ENCODE assay signal across 8 cellular contexts in genomic region chr20:20664795-20665194, GRCh38. TPM values are rescaled to one million over a fixed set of nuclear protein-coding genes. Genes with fewer than 3 reads are reported as not detected.
DNase-seq lines count a peak whose midpoint lies in the region; ATAC-seq and TF ChIP-seq lines count a peak whose summit lies in the region.

No MANE protein-coding gene starts in this region.

- H3K9me3 Mint-ChIP-seq in CD4-positive, alpha-beta memory T cell = no peaks in the 10 kb centered on the region

- H3K27ac ChIP-seq in CD4-positive, alpha-beta memory T cell (ENCODE audit: low read depth, low read length) = no peak overlapping the region
- H3K27ac ChIP-seq in Peyer's patch (no peak overlapping the region), neural cell (ENCODE audit: low read length) (no peak overlapping the region)

- peaks cover 8% of the 10 kb centered on the region for H3K4me1 ChIP-seq in CD4-positive, alpha-beta memory T cell (ENCODE audit: insufficient read depth, low read length)
- H3K4me1 ChIP-seq in Peyer's patch = no peaks in the 10 kb centered on the region

- no peak overlapping the region for H3K9ac ChIP-seq in neural cell (ENCODE audit: low read length)

- H3K79me2 ChIP-seq in neural cell (replicated peaks; ENCODE audit: insufficient read depth, low read length) = no peaks in the 10 kb centered on the region

- no peaks in the 10 kb centered on the region for H3F3A ChIP-seq in neural cell (ENCODE audit: insufficient read depth, low read length, poor library complexity, severe bottlenecking)

- TF ChIP-seq EP300 in neural cell (conservative IDR thresholded peaks at IDR 0.05; ENCODE audit: poor library complexity, severe bottlenecking) = no peak

- peak; percentile 52 for ATAC-seq in GM19351 (IDR thresholded peaks at IDR 0.05; ENCODE audit: unreplicated experiment)
- ATAC-seq in esophagus mucosa = peak; percentile 59

- no peaks in the 10 kb centered on the region for H4K20me1 ChIP-seq in neural cell (ENCODE audit: insufficient read depth)

- H3K36me3 ChIP-seq in CD4-positive, alpha-beta memory T cell (ENCODE audit: insufficient read depth, low read length) = no peaks in the 10 kb centered on the region
- H3K36me3 ChIP-seq in Peyer's patch (no peaks in the 10 kb centered on the region), neural cell (ENCODE audit: insufficient read depth, low read length) (no peaks in the 10 kb centered on the region)

- POLR2A ChIA-PET in CD4-positive, alpha-beta memory T cell (lab: Charles Lee; ENCODE audit: partially characterized antibody) = no interaction called here

- H3K4me3 Mint-ChIP-seq in CD4-positive, alpha-beta memory T cell = no peak overlapping the region

- no peak overlapping the region for H2AFZ ChIP-seq in neural cell (ENCODE audit: low read depth, low read length)

- peak; percentile 75 for TF ChIP-seq RAD21 in neural cell (conservative IDR thresholded peaks at IDR 0.05)

- no peaks in the 10 kb centered on the region for H3K27me3 ChIP-seq in CD4-positive, alpha-beta memory T cell (ENCODE audit: insufficient read depth, low read length)
- no peaks in the 10 kb centered on the region for H3K27me3 ChIP-seq in Peyer's patch
- H3K27me3 ChIP-seq in neural cell (ENCODE audit: insufficient read depth, low read depth, low read length) = no peaks in the 10 kb centered on the region

- peak in 4 of 5 donors; percentile 7 to 13 (median 9) for DNase-seq in CD4-positive, alpha-beta memory T cell
- peak; percentile 83 for DNase-seq in KBM-7
- DNase-seq in Peyer's patch = no peak
- no peak for DNase-seq in activated T-cell treated with anti-CD3 and anti-CD28 coated beads, Interleukin-2, amount 50 U/mL, for 48 hours
- no peak for DNase-seq in activated CD4-positive, alpha-beta T cell treated with anti-CD3 and anti-CD28 coated beads, Interleukin-2, amount 50 U/mL, for 1 hour

- H3K36me3 Mint-ChIP-seq in CD4-positive, alpha-beta memory T cell = peaks cover 2 to 5% of the 10 kb centered on the region in 2 donors

- H3K4me3 ChIP-seq in CD4-positive, alpha-beta memory T cell (ENCODE audit: low read length in 2 of 2) = no peak overlapping the region
- H3K4me3 ChIP-seq in Peyer's patch = no peak overlapping the region
- H3K4me3 ChIP-seq in neural cell (ENCODE audit: low read length) = no peak overlapping the region

- intact Hi-C loops in CD4-positive, alpha-beta memory T cell (cut with micrococcal nuclease) = loop anchor here (1.0 kb wide), 1 partner anchor 161 kb away; no protein-coding TSS in a partner anchor

- no peaks in the 10 kb centered on the region for H3K27me3 Mint-ChIP-seq in CD4-positive, alpha-beta memory T cell

- peak in 4 of 6 experiments; percentile 43 to 66 (median 60) for TF ChIP-seq CTCF in Peyer's patch (IDR thresholded peaks at IDR 0.05)
- TF ChIP-seq CTCF in neural cell (IDR thresholded peaks at IDR 0.05; ENCODE audit: poor library complexity, severe bottlenecking) = peak; percentile 71

- H3K9me2 ChIP-seq in neural cell (ENCODE audit: insufficient read depth, low read length) = no peaks in the 10 kb centered on the region

- H3K9me3 ChIP-seq in CD4-positive, alpha-beta memory T cell (ENCODE audit: control insufficient read depth in 1 of 2, low read length in 2 of 2) = no peaks in the 10 kb centered on the region
- H3K9me3 ChIP-seq in Peyer's patch (no peaks in the 10 kb centered on the region), neural cell (ENCODE audit: low read length) (no peaks in the 10 kb centered on the region)

- CTCF ChIA-PET in CD4-positive, alpha-beta memory T cell (lab: Charles Lee; ENCODE audit: partially characterized antibody) = interaction anchor here (0.7 to 3.0 kb wide), 2 partner anchors 159 to 161 kb away, joined by 4 to 10 read pairs; no protein-coding TSS in a partner anchor

- in situ Hi-C loops in KBM-7 (cut with MboI; ENCODE audit: low pct_unique_long_range_greater_than_20kb, low sequenced_read_pairs) = no loop called here

- no peak overlapping the region for H3K4me2 ChIP-seq in neural cell (ENCODE audit: low read length)

- H3K27ac Mint-ChIP-seq in CD4-positive, alpha-beta memory T cell = peak overlapping the region in 1 of 7 donors; percentile 32

- H3K4me1 Mint-ChIP-seq in CD4-positive, alpha-beta memory T cell = peaks cover 19 to 43% (median 24%) of the 10 kb centered on the region in 4 donors

- TF ChIP-seq POLR2A in Peyer's patch (IDR thresholded peaks at IDR 0.05) = no peak

TF ChIP-seq in neural cell, 6 proteins besides CTCF, POLR2A, EP300 and RAD21:
- TF ChIP-seq SMC3 (conservative IDR thresholded peaks at IDR 0.05; ENCODE audit: poor library complexity) (peak; percentile 71), REST (IDR thresholded peaks at IDR 0.05; ENCODE audit: borderline replicate concordance) (no peak)
TF ChIP-seq in neural cell: peak in this region for 1.

RNA-seq across cellular contexts. Expression of gene RALGAPA2, which starts 47.6 kb away (rescaled TPM):
- 10 to 100 TPM; 33.6 to 36.3 TPM for total RNA-seq in CD4-positive, alpha-beta memory T cell
- 1 to 10 TPM; 1.6 to 9.3 TPM for polyA plus RNA-seq in CD4-positive, alpha-beta memory T cell
- total RNA-seq in Peyer's patch (10 to 100 TPM; 54.3 to 67.6 (median 60.3) TPM), esophagus mucosa (15.9 TPM)
- polyA plus RNA-seq in neural cell = 21.8 and 33.0 TPM in 2 replicates
- 59.9 and 77.4 TPM in 2 replicates for polyA minus RNA-seq in neural cell

Comparison
In these comparisons a context has a peak if more than half of its experiments do, and no peak if none do; other contexts are left out.
1. DNase-seq: peak in CD4-positive, alpha-beta memory T cell (4 of 5) and KBM-7 (single experiment); none in Peyer's patch (0 of 3), activated T-cell treated with anti-CD3 and anti-CD28 coated beads, Interleukin-2, amount 50 U/mL, for 48 hours (0 of 2) and activated CD4-positive, alpha-beta T cell treated with anti-CD3 and anti-CD28 coated beads, Interleukin-2, amount 50 U/mL, for 1 hour (single experiment).